In genomic region chr2:207128867-207129266, GRCh38 we compare ENCODE assay signal across 1 cellular context.
TF ChIP-seq lines count a peak whose summit lies in the region.

No MANE protein-coding gene starts in this region.

TF ChIP-seq in liver, 16 proteins besides CTCF, POLR2A, EP300 and RAD21 (continued from another document):
- TF ChIP-seq MAX (IDR thresholded peaks at IDR 0.05) = no peak
- TF ChIP-seq TAF1 (conservative IDR thresholded peaks at IDR 0.05) = no peak
- TF ChIP-seq JUND (IDR thresholded peaks at IDR 0.05) = no peak
